In the genomic region with DNA sequence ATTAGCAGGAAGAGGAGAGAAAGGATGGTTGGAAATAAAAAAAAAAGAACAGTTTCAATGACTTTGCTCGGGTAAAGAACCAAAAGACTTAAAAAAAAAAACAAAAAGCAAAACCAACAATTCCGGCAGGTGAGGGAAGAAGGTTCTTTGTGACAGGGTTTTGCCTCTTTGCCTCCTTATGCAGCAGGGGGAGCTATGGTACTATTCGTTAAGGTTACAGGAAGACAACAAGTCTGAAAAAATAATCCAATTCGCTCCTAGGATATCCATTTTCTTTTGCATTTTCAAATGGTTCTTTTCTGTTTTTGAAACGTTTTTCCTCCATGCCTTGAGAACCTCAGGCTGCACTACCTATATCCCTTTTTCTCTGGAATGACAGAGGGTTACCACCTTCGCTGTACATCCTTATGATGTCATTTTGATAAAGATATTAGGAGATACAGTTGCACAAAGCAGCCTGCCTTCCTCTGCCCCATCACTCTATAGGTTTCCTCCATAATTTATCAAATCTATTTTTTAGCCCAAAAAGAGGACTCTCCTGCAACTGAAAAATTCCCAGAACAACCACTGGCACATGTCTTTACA, we compare ENCODE assay signal across 8 cellular contexts. TPM values are rescaled to one million over a fixed set of nuclear protein-coding genes. Genes with fewer than 3 reads are reported as not detected.
DNase-seq lines count a peak whose midpoint lies in the region; ATAC-seq, FAIRE-seq and TF ChIP-seq lines count a peak whose summit lies in the region.

No MANE protein-coding gene starts in this region.

- no peaks in the 10 kb centered on the region for H4K20me1 ChIP-seq in keratinocyte (ENCODE audit: control insufficient read depth, extremely low read depth, insufficient read depth, low read length)

- no peaks in the 10 kb centered on the region for H3K9me3 ChIP-seq in keratinocyte (ENCODE audit: control insufficient read depth, low read depth, low read length)

- CTCF ChIA-PET in activated CD4-positive, alpha-beta T cell treated with anti-CD3 and anti-CD28 coated beads for 36 hours (lab: Charles Lee), result interaction anchor here (0.6 to 1.1 kb wide), 4 partner anchors 19 to 61 kb away, joined by 3 to 5 read pairs (median 4); no protein-coding TSS in a partner anchor

- H3K4me1 ChIP-seq in keratinocyte (ENCODE audit: control insufficient read depth, extremely low read depth, insufficient read depth, low read length), result peaks cover 30% of the 10 kb centered on the region

- no peak overlapping the region for H3K27ac Mint-ChIP-seq in activated CD4-positive, alpha-beta T cell treated with anti-CD3 and anti-CD28 coated beads for 36 hours
- H3K27ac Mint-ChIP-seq in type B pancreatic cell, result peak overlapping the region; percentile 40

- H3K27me3 ChIP-seq in keratinocyte (ENCODE audit: control insufficient read depth, extremely low read depth, insufficient read depth, low read length), result no peaks in the 10 kb centered on the region

- no peaks in the 10 kb centered on the region for H3K79me2 ChIP-seq in keratinocyte (ENCODE audit: control insufficient read depth, insufficient read depth, low read length)

- TF ChIP-seq CTCF in keratinocyte (optimal IDR thresholded peaks at IDR 0.05 in 1 of 3, IDR thresholded peaks at IDR 0.05 in 1 of 3, conservative IDR thresholded peaks at IDR 0.05 in 1 of 3; ENCODE audit: extremely low read depth in 1 of 3, insufficient read depth in 2 of 3, low read length in 3 of 3) (peak; percentile 71 to 77 (median 72)), type B pancreatic cell (conservative IDR thresholded peaks at IDR 0.05) (peak; percentile 85)

- ATAC-seq in activated CD4-positive, alpha-beta T cell treated with anti-CD3 and anti-CD28 coated beads for 36 hours, result no peak
- ATAC-seq in HG02642 (IDR thresholded peaks at IDR 0.05; ENCODE audit: poor library complexity, unreplicated experiment), result peak; percentile 58

- no peaks in the 10 kb centered on the region for H3K36me3 Mint-ChIP-seq in activated CD4-positive, alpha-beta T cell treated with anti-CD3 and anti-CD28 coated beads for 36 hours (ENCODE audit: low read depth)
- peaks cover 4% of the 10 kb centered on the region for H3K36me3 Mint-ChIP-seq in type B pancreatic cell

- peak overlapping the region; percentile 83 for H2AFZ ChIP-seq in keratinocyte (ENCODE audit: control insufficient read depth, low read length)

- no peaks in the 10 kb centered on the region for H3K36me3 ChIP-seq in keratinocyte (ENCODE audit: control insufficient read depth in 2 of 2, extremely low read depth in 1 of 2, insufficient read depth in 2 of 2, low read length in 2 of 2)

- H3K4me3 ChIP-seq in keratinocyte (ENCODE audit: control insufficient read depth in 2 of 3, extremely low read depth in 1 of 3, insufficient read depth in 2 of 3, low read depth in 1 of 3, low read length in 3 of 3), result no peak overlapping the region

- peak overlapping the region; percentile 33 for H3K27ac ChIP-seq in keratinocyte (ENCODE audit: control insufficient read depth, insufficient read depth, low read length)

- H3K4me1 Mint-ChIP-seq in activated CD4-positive, alpha-beta T cell treated with anti-CD3 and anti-CD28 coated beads for 36 hours, result peaks cover 7% of the 10 kb centered on the region
- peaks cover 5% of the 10 kb centered on the region for H3K4me1 Mint-ChIP-seq in type B pancreatic cell (ENCODE audit: unreplicated experiment)

- peak; percentile 67 for FAIRE-seq in keratinocyte (lab: Jason Lieb, UNC)

- no peak overlapping the region for H3K9ac ChIP-seq in keratinocyte (ENCODE audit: control insufficient read depth, extremely low read depth, insufficient read depth, low read length)

- intact Hi-C loops in activated CD4-positive, alpha-beta T cell treated with anti-CD3 and anti-CD28 coated beads for 36 hours (cut with DNase I, micrococcal nuclease), result loop anchor here (1.0 to 10.0 kb wide), 5 partner anchors 57 to 862 kb away; no protein-coding TSS in a partner anchor

- no peaks in the 10 kb centered on the region for H3K9me1 ChIP-seq in keratinocyte (ENCODE audit: control insufficient read depth, extremely low read depth, insufficient read depth, low read length)

- POLR2A ChIA-PET in activated CD4-positive, alpha-beta T cell treated with anti-CD3 and anti-CD28 coated beads for 36 hours (lab: Charles Lee), result no interaction called here

- H3K4me2 ChIP-seq in keratinocyte (ENCODE audit: control insufficient read depth, extremely low read depth, insufficient read depth, low read depth, low read length), result peak overlapping the region; percentile 18

- dilution Hi-C loops in keratinocyte (cut with MboI; ENCODE audit: extremely low pct_ligation_motif_present, low sequenced_read_pairs), result no loop called here

- H3K9me3 Mint-ChIP-seq in activated CD4-positive, alpha-beta T cell treated with anti-CD3 and anti-CD28 coated beads for 36 hours (ENCODE audit: low read depth), result no peaks in the 10 kb centered on the region
- no peaks in the 10 kb centered on the region for H3K9me3 Mint-ChIP-seq in type B pancreatic cell

- DNase-seq in activated CD4-positive, alpha-beta T cell treated with anti-CD3 and anti-CD28 coated beads for 36 hours, result peak; percentile 47
- no peak for DNase-seq in activated CD4-positive, alpha-beta T cell treated with anti-CD3 and anti-CD28 coated beads, Interleukin-2, amount 50 U/mL, for 4 hours
- peak; percentile 73 for DNase-seq in NCI-H748 (lab: John Stamatoyannopoulos, UW; ENCODE audit: unreplicated experiment)
- DNase-seq in amniotic stem cell (lab: John Stamatoyannopoulos, UW), result peak; percentile 75
- peak; percentile 25 for DNase-seq in keratinocyte (ENCODE audit: low read depth, low spot score)
- DNase-seq in type B pancreatic cell (ENCODE audit: extremely low spot score, unreplicated experiment), result no peak
- no peak for DNase-seq in NCI-H128 (lab: John Stamatoyannopoulos, UW; ENCODE audit: unreplicated experiment)

- no peak overlapping the region for H3K4me3 Mint-ChIP-seq in activated CD4-positive, alpha-beta T cell treated with anti-CD3 and anti-CD28 coated beads for 36 hours
- peak overlapping the region; percentile 58 for H3K4me3 Mint-ChIP-seq in type B pancreatic cell

- H3K27me3 Mint-ChIP-seq in activated CD4-positive, alpha-beta T cell treated with anti-CD3 and anti-CD28 coated beads for 36 hours, result peaks cover 5% of the 10 kb centered on the region
- no peaks in the 10 kb centered on the region for H3K27me3 Mint-ChIP-seq in type B pancreatic cell

RNA-seq across cellular contexts. Expression of a gene that starts 55.0 kb away (rescaled TPM):
- 1 to 10 TPM; 2.7 to 3.5 TPM for total RNA-seq in activated CD4-positive, alpha-beta T cell treated with anti-CD3 and anti-CD28 coated beads for 36 hours
- 3.0 to 6.3 TPM (median 3.4 TPM) in 3 replicates for polyA plus RNA-seq in keratinocyte
- 0.65 TPM for polyA plus RNA-seq in keratinocyte (2011; ENCODE audit: low read depth)
- polyA plus RNA-seq in keratinocyte (2011; cell fraction: cytosol; rRNA removed), result 2.3 and 3.7 TPM in 2 replicates
- polyA plus RNA-seq in keratinocyte (2011; cell fraction: nucleus; rRNA removed), result 2.7 and 2.9 TPM in 2 replicates
- 1.2 and 1.9 TPM in 2 replicates for polyA plus RNA-seq in keratinocyte (2012; ENCODE audit: low replicate concordance)
- 1.2 to 4.7 TPM (median 3.0 TPM) in 3 replicates for polyA minus RNA-seq in keratinocyte
- 3.6 TPM for polyA minus RNA-seq in keratinocyte (2011; cell fraction: cytosol; rRNA and poly(A)+ RNA removed)
- polyA minus RNA-seq in keratinocyte (2011; cell fraction: nucleus; rRNA and poly(A)+ RNA removed), result 3.6 and 9.9 TPM in 2 replicates
- total RNA-seq in type B pancreatic cell (ENCODE audit: low replicate concordance), result 4.7 and 5.2 TPM in 2 replicates

Comparison
In these comparisons a context has a peak if more than half of its experiments do, and no peak if none do; other contexts are left out.
1. DNase-seq: peak in activated CD4-positive, alpha-beta T cell treated with anti-CD3 and anti-CD28 coated beads for 36 hours (single experiment), NCI-H748 (single experiment), amniotic stem cell (single experiment) and keratinocyte (single experiment); none in activated CD4-positive, alpha-beta T cell treated with anti-CD3 and anti-CD28 coated beads, Interleukin-2, amount 50 U/mL, for 4 hours (0 of 2), type B pancreatic cell (single experiment) and NCI-H128 (single experiment).